Comparison of ENCODE assay signal across 14 cellular contexts in the genomic region with DNA sequence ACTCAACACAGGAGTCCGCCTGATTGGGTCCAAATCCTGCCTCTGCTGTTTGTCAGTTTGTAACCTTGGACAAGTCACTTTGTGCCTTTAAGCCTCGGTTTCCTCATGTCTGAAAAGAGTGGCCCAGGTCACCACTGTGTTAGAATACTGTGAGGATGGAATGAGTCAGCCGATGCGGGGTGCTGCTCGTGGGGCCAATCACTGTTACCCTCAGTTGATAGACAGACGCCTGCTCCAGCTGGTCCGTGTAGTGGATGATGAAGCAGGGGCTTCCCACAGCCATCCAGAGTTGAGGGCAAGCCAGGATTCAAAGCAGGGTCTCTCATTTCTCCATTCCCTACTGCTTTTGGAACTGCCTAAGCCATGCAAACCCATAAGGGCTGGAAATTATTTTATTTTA. TPM values are rescaled to one million over a fixed set of nuclear protein-coding genes. Genes with fewer than 3 reads are reported as not detected.
A peak's percentile ranks its signal among the peaks of the same experiment; 100 is the strongest.
DNase-seq lines count a peak whose midpoint lies in the region; ATAC-seq and TF ChIP-seq lines count a peak whose summit lies in the region.
"Had no signal": no experiment of that assay in that cellular context is flagged by ENCODE, and none has a peak within 500 bp of the region (broad histone marks: within the 10 kb centered on the region; RNA-seq: fewer than 3 reads in every experiment).

No MANE protein-coding gene starts in this region.

- H3K9ac ChIP-seq in BLaER1, result 0 out of 2 replicates have a peak overlapping the region, but pooled peaks have one; percentile 4
- H3K9ac ChIP-seq: GM23248 had no signal

- H3K9me3 Mint-ChIP-seq in activated T-helper 17 cell treated with anti-CD3 and anti-CD28 coated beads, Interleukin-2, amount 50 U/mL, for 72 hours, result no peaks in the 10 kb centered on the region
- H3K9me3 Mint-ChIP-seq: CD8-positive, alpha-beta T cell had no signal

- peaks cover 77% of the 10 kb centered on the region for H3K36me3 ChIP-seq in BLaER1
- H3K36me3 ChIP-seq in osteoblast (ENCODE audit: insufficient read depth, low read length), result peaks cover 45% of the 10 kb centered on the region

- H3K27ac ChIP-seq in BLaER1 (peak overlapping the region; percentile 26; the same call in 1 of the 2 replicates), osteoblast (ENCODE audit: low read depth, low read length) (no peak overlapping the region), coronary artery (no peak overlapping the region)
- H3K27ac ChIP-seq: A549, GM23248 had no signal

- H3K27ac Mint-ChIP-seq in activated T-helper 17 cell treated with anti-CD3 and anti-CD28 coated beads, Interleukin-2, amount 50 U/mL, for 72 hours, result no peak overlapping the region
- H3K27ac Mint-ChIP-seq: CD8-positive, alpha-beta T cell had no signal

- H3K79me2 ChIP-seq in osteoblast (ENCODE audit: insufficient read depth, low read length), result peaks cover 7% of the 10 kb centered on the region

- TF ChIP-seq CTCF in GM13976 (IDR thresholded peaks at IDR 0.05; ENCODE audit: borderline replicate concordance, control extremely low read depth, extremely low read depth, insufficient read depth, missing control alignments), result no peak
- TF ChIP-seq CTCF in osteoblast (IDR thresholded peaks at IDR 0.05; ENCODE audit: extremely low read depth, low read depth, low read length), result no peak
- TF ChIP-seq CTCF in coronary artery (IDR thresholded peaks at IDR 0.05), result no peak

- H3K4me2 ChIP-seq in BLaER1 (no peak overlapping the region), osteoblast (ENCODE audit: insufficient read depth, low read length) (no peak overlapping the region)
- H3K4me2 ChIP-seq: A549 had no signal

- H3K4me1 Mint-ChIP-seq in activated T-helper 17 cell treated with anti-CD3 and anti-CD28 coated beads, Interleukin-2, amount 50 U/mL, for 72 hours, result peaks cover 11% of the 10 kb centered on the region

- H3K4me3 ChIP-seq in BLaER1 (no peak overlapping the region), osteoblast (ENCODE audit: insufficient read depth, low read length) (no peak overlapping the region), coronary artery (no peak overlapping the region)
- H3K4me3 ChIP-seq: A549, GM23248 had no signal

- H2AFZ ChIP-seq in osteoblast (ENCODE audit: low read length), result no peak overlapping the region
- H2AFZ ChIP-seq: GM23248 had no signal

- H3K27me3 Mint-ChIP-seq in activated T-helper 17 cell treated with anti-CD3 and anti-CD28 coated beads, Interleukin-2, amount 50 U/mL, for 72 hours, result no peaks in the 10 kb centered on the region

- H3K4me1 ChIP-seq in BLaER1 (peaks cover 46% of the 10 kb centered on the region), osteoblast (ENCODE audit: insufficient read depth, low read length) (peaks cover 10% of the 10 kb centered on the region)

- in situ Hi-C loops in GM13976 (cut with MboI; ENCODE audit: low sequenced_read_pairs, unreplicated experiment), result no loop called here

- H4K20me1 ChIP-seq in BLaER1 (peaks cover 30% of the 10 kb centered on the region), osteoblast (ENCODE audit: insufficient read depth, low read length) (peaks cover 9% of the 10 kb centered on the region)

- peak; percentile 47 for ATAC-seq in activated T-helper 17 cell treated with anti-CD3 and anti-CD28 coated beads, Interleukin-2, amount 50 U/mL, for 72 hours (replicated peaks)
- ATAC-seq: A549; CD8-positive, alpha-beta T cell had no signal

- H3K27me3 ChIP-seq in BLaER1, result no peaks in the 10 kb centered on the region
- no peaks in the 10 kb centered on the region for H3K27me3 ChIP-seq in osteoblast (ENCODE audit: insufficient read depth, low read length)
- H3K27me3 ChIP-seq: BE2C had no signal

- peak; percentile 52 for DNase-seq in GM13976 (ENCODE audit: low spot score)
- DNase-seq in osteoblast (ENCODE audit: insufficient read length, low spot score, missing footprints), result peak; percentile 18
- no peak for DNase-seq in NCI-H1092 treated with DMSO at 0.1 percent for 48 hours (lab: John Stamatoyannopoulos, UW)
- no peak for DNase-seq in coronary artery (ENCODE audit: low spot score)
- DNase-seq: BE2C; CD8-positive, alpha-beta T cell; COR-L47; DMS153; DMS79 treated with DMSO at 0.1 percent for 48 hours; EL; GM23248 had no signal

- no peaks in the 10 kb centered on the region for H3K9me3 ChIP-seq in BLaER1
- H3K9me3 ChIP-seq in osteoblast (ENCODE audit: low read depth, low read length), result no peaks in the 10 kb centered on the region
- H3K9me3 ChIP-seq: A549, BE2C had no signal

- H3K4me3 Mint-ChIP-seq in activated T-helper 17 cell treated with anti-CD3 and anti-CD28 coated beads, Interleukin-2, amount 50 U/mL, for 72 hours, result no peak overlapping the region
- H3K4me3 Mint-ChIP-seq: CD8-positive, alpha-beta T cell had no signal

- peaks cover 35% of the 10 kb centered on the region for H3K36me3 Mint-ChIP-seq in activated T-helper 17 cell treated with anti-CD3 and anti-CD28 coated beads, Interleukin-2, amount 50 U/mL, for 72 hours (ENCODE audit: low read depth)

RNA-seq across cellular contexts. Expression of gene FBXL19, which starts 5.8 kb away (rescaled TPM):
- 10 to 100 TPM; 32.2 to 40.7 TPM for total RNA-seq in activated T-helper 17 cell treated with anti-CD3 and anti-CD28 coated beads, Interleukin-2, amount 50 U/mL, for 72 hours
- 12.7 and 14.5 TPM in 2 replicates for total RNA-seq in osteoblast

RNA-seq across cellular contexts. Expression of gene ORAI3, which starts 19.7 kb away (rescaled TPM):
- 10 to 100 TPM; 12.4 to 25.8 TPM for total RNA-seq in activated T-helper 17 cell treated with anti-CD3 and anti-CD28 coated beads, Interleukin-2, amount 50 U/mL, for 72 hours
- total RNA-seq in osteoblast, result 63.3 and 66.0 TPM in 2 replicates

RNA-seq across cellular contexts. Expression of gene SETD1A, which starts 28.4 kb away (rescaled TPM):
- total RNA-seq in activated T-helper 17 cell treated with anti-CD3 and anti-CD28 coated beads, Interleukin-2, amount 50 U/mL, for 72 hours, result 10 to 100 TPM; 27.5 to 33.7 TPM
- total RNA-seq in osteoblast, result 2.2 and 2.9 TPM in 2 replicates

RNA-seq across cellular contexts. Expression of gene CTF1, which starts 32.8 kb away (rescaled TPM):
- total RNA-seq in activated T-helper 17 cell treated with anti-CD3 and anti-CD28 coated beads, Interleukin-2, amount 50 U/mL, for 72 hours, result under 1 TPM; 0.15 to 0.26 TPM
- 2.9 and 3.3 TPM in 2 replicates for total RNA-seq in osteoblast
- total RNA-seq: CD8-positive, alpha-beta T cell had no signal

RNA-seq across cellular contexts. Expression of gene BCL7C, which starts 35.3 kb away (rescaled TPM):
- 10 to 100 TPM; 34.1 to 39.3 TPM for total RNA-seq in activated T-helper 17 cell treated with anti-CD3 and anti-CD28 coated beads, Interleukin-2, amount 50 U/mL, for 72 hours
- 33.3 and 36.2 TPM in 2 replicates for total RNA-seq in osteoblast

Comparison
In these comparisons a context has a peak if more than half of its experiments do, and no peak if none do; other contexts are left out.
1. DNase-seq: peak in GM13976 (single experiment) and osteoblast (single experiment); none in NCI-H1092 treated with DMSO at 0.1 percent for 48 hours (single experiment) and coronary artery (single experiment).